ENCODE assay signal across 17 cellular contexts in genomic region chr5:40775085-40775845, GRCh38. TPM values are rescaled to one million over a fixed set of nuclear protein-coding genes. Genes with fewer than 3 reads are reported as not detected.
DNase-seq lines count a peak whose midpoint lies in the region; ATAC-seq, FAIRE-seq and TF ChIP-seq lines count a peak whose summit lies in the region.
"Had no signal": no experiment of that assay in that cellular context is flagged by ENCODE, and none has a peak within 500 bp of the region (broad histone marks: within the 10 kb centered on the region; RNA-seq: fewer than 3 reads in every experiment).

No MANE protein-coding gene starts in this region.

- H3K27me3 ChIP-seq in PC-9 (ENCODE audit: insufficient read depth, low read depth) (no peaks in the 10 kb centered on the region), endocrine pancreas (ENCODE audit: control insufficient read depth, insufficient read depth, low read length) (no peaks in the 10 kb centered on the region), small intestine (ENCODE audit: control insufficient read depth in 2 of 2, insufficient read depth in 2 of 2, low read length in 2 of 2) (no peaks in the 10 kb centered on the region), left ventricle myocardium inferior (ENCODE audit: low read depth) (no peaks in the 10 kb centered on the region)
- H3K27me3 ChIP-seq: upper lobe of right lung had no signal

- H3K79me2 ChIP-seq in PC-9 (ENCODE audit: low read depth), result peaks cover 21% of the 10 kb centered on the region

- H3K27ac ChIP-seq in PC-9 (peak overlapping the region; percentile 27), small intestine (ENCODE audit: low read depth in 1 of 2, low read length in 1 of 2) (peak overlapping the region; percentile 52 to 76), left ventricle myocardium inferior (replicated peaks) (no peak overlapping the region)
- H3K27ac ChIP-seq: upper lobe of right lung had no signal

- no peak for ATAC-seq in HG03097 (IDR thresholded peaks at IDR 0.05; ENCODE audit: low FRiP score, unreplicated experiment)
- ATAC-seq: upper lobe of right lung had no signal

- POLR2A ChIA-PET in PC-9 (lab: Charles Lee; ENCODE audit: unreplicated experiment), result no interaction called here

- peaks cover 10% of the 10 kb centered on the region; the same call in 1 of the 2 replicates for H3K4me1 ChIP-seq in PC-9 (replicated peaks; ENCODE audit: insufficient read depth)
- H3K4me1 ChIP-seq in endocrine pancreas (ENCODE audit: control insufficient read depth, insufficient read depth, low read length), result peaks cover 8% of the 10 kb centered on the region
- no peaks in the 10 kb centered on the region for H3K4me1 ChIP-seq in small intestine (ENCODE audit: control insufficient read depth in 2 of 2, insufficient read depth in 1 of 2, low read depth in 1 of 2, low read length in 1 of 2)
- peaks cover 19% of the 10 kb centered on the region for H3K4me1 ChIP-seq in left ventricle myocardium inferior

- 51 to 73% (median 61%) methylated on average over 4 of the region's 4 CpGs for WGBS in small intestine, 3 donors

- H3K9me3 ChIP-seq in PC-9 (ENCODE audit: insufficient read depth, low read depth) (no peaks in the 10 kb centered on the region), endocrine pancreas (ENCODE audit: control insufficient read depth, low read length) (no peaks in the 10 kb centered on the region), small intestine (ENCODE audit: control insufficient read depth, low read depth) (no peaks in the 10 kb centered on the region), left ventricle myocardium inferior (replicated peaks) (no peaks in the 10 kb centered on the region)
- H3K9me3 ChIP-seq: upper lobe of right lung had no signal

- H3K4me3 ChIP-seq in PC-9, result no peak overlapping the region
- peak overlapping the region; percentile 7 for H3K4me3 ChIP-seq in endocrine pancreas (ENCODE audit: control insufficient read depth, insufficient read depth, low read length)
- no peak overlapping the region for H3K4me3 ChIP-seq in small intestine (ENCODE audit: low read depth in 1 of 2, low read length in 2 of 2)
- no peak overlapping the region for H3K4me3 ChIP-seq in left ventricle myocardium inferior
- H3K4me3 ChIP-seq: skin epidermis, upper lobe of right lung had no signal

- no peak overlapping the region for H3K4me2 ChIP-seq in PC-9

- CTCF ChIA-PET in PC-9 (lab: Charles Lee), result interaction anchor here (0.5 to 1.2 kb wide), 5 partner anchors 13 to 1819 kb away, joined by 3 to 10 read pairs (median 3); partner anchors contain the start of gene PRKAA1

- H3K9ac ChIP-seq in endocrine pancreas (ENCODE audit: control insufficient read depth, insufficient read depth, low read length), result no peak overlapping the region

- intact Hi-C loops in PC-9 (cut with micrococcal nuclease; ENCODE audit: unreplicated experiment), result no loop called here
- intact Hi-C loops in left ventricle myocardium inferior (cut with micrococcal nuclease), result no loop called here

- peaks cover 25% of the 10 kb centered on the region for H4K20me1 ChIP-seq in PC-9 (ENCODE audit: insufficient read depth)

- no peak for FAIRE-seq in small intestine (lab: Jason Lieb, UNC)
- FAIRE-seq: H1 had no signal

- no peaks in the 10 kb centered on the region for H3K9me2 ChIP-seq in PC-9 (ENCODE audit: insufficient read depth)

- peaks cover 10% of the 10 kb centered on the region; the same call in 1 of the 2 replicates for H3F3A ChIP-seq in PC-9 (ENCODE audit: insufficient read depth, low read depth)

- no TSS peak for BruUV-seq in PC-9 (replicated peaks; lab: Mats Ljungman, UMichigan)

- DNase-seq in DMS153 (lab: John Stamatoyannopoulos, UW) (peak; percentile 64), DMS153 treated with DMSO at 0.1 percent for 48 hours (lab: John Stamatoyannopoulos, UW; ENCODE audit: unreplicated experiment) (no peak), PC-9 (no peak), small intestine (no peak), NCI-H774 (lab: John Stamatoyannopoulos, UW) (no peak), left ventricle myocardium inferior (no peak)
- DNase-seq: 8988T; activated CD4-positive, alpha-beta T cell treated with anti-CD3 and anti-CD28 coated beads for 48 hours; caudate nucleus; mesenchymal stem cell; NCI-H1105; NCI-H510A treated with DMSO at 0.1 percent for 48 hours; upper lobe of right lung had no signal

- H3K36me3 ChIP-seq in PC-9 (ENCODE audit: low read depth) (peaks cover 47% of the 10 kb centered on the region), endocrine pancreas (ENCODE audit: control insufficient read depth, insufficient read depth, low read length) (no peaks in the 10 kb centered on the region), small intestine (ENCODE audit: control insufficient read depth in 2 of 2, insufficient read depth in 2 of 2, low read length in 2 of 2) (peaks cover 0 to 15% of the 10 kb centered on the region in 2 donors), left ventricle myocardium inferior (peaks cover 65% of the 10 kb centered on the region)

- TF ChIP-seq CTCF in PC-9 (conservative IDR thresholded peaks at IDR 0.05), result no peak
- TF ChIP-seq CTCF in left ventricle myocardium inferior (IDR thresholded peaks at IDR 0.05; ENCODE audit: borderline replicate concordance), result no peak

- no peak overlapping the region for H2AFZ ChIP-seq in PC-9

RNA-seq across cellular contexts. Expression of gene TTC33, which starts 19.5 kb away (rescaled TPM):
- total RNA-seq in PC-9 (2021), result 29.4 and 30.2 TPM in 2 replicates
- polyA plus RNA-seq in small intestine, result 1 to 10 TPM; 8.0 to 9.4 (median 8.4) TPM
- total RNA-seq in left ventricle myocardium inferior, result 14.3 TPM

RNA-seq across cellular contexts. Expression of gene PRKAA1, which starts 22.9 kb away (rescaled TPM):
- total RNA-seq in PC-9 (2021) (155 and 178 TPM in 2 replicates), left ventricle myocardium inferior (38.5 TPM)
- polyA plus RNA-seq in small intestine, result 10 to 100 TPM; 22.7 to 34.9 (median 25.9) TPM

RNA-seq across cellular contexts. Expression of gene RPL37, which starts 59.8 kb away (rescaled TPM):
- total RNA-seq in PC-9 (2021), result 3,889 and 3,938 TPM in 2 replicates
- polyA plus RNA-seq in small intestine, result 1,000 to 10,000 TPM; 1,027 to 1,895 (median 1,818) TPM
- 624 TPM for total RNA-seq in left ventricle myocardium inferior
